ENCODE assay signal across 1 cellular context in genomic region chr1:176546825-176547224, GRCh38.
TF ChIP-seq lines count a peak whose summit lies in the region.

No MANE protein-coding gene starts in this region.

TF ChIP-seq in HepG2, 621 proteins besides CTCF, POLR2A, EP300 and RAD21 (continued from another document):
- TF ChIP-seq TERF1 (CRISPR knock-in tag; IDR thresholded peaks at IDR 0.05) (no peak), CENPT (CRISPR knock-in tag; IDR thresholded peaks at IDR 0.05; ENCODE audit: low read depth) (no peak), MIER2 (CRISPR knock-in tag; IDR thresholded peaks at IDR 0.05) (no peak), NR2F2 (IDR thresholded peaks at IDR 0.05; ENCODE audit: borderline replicate concordance, low read depth) (no peak), MED1 (CRISPR knock-in tag; IDR thresholded peaks at IDR 0.05) (no peak), ZNF790 (CRISPR knock-in tag; IDR thresholded peaks at IDR 0.05; ENCODE audit: borderline replicate concordance) (no peak), ZFP91 (CRISPR knock-in tag; IDR thresholded peaks at IDR 0.05; ENCODE audit: borderline replicate concordance) (no peak), ZNF646 (CRISPR knock-in tag; IDR thresholded peaks at IDR 0.05) (no peak)
